Comparison of ENCODE assay signal across 9 cellular contexts in genomic region chr3:11964553-11964952, GRCh38. TPM values are rescaled to one million over a fixed set of nuclear protein-coding genes. Genes with fewer than 3 reads are reported as not detected.
"Had no signal": no experiment of that assay in that cellular context is flagged by ENCODE, and none has a peak within 500 bp of the region (broad histone marks: within the 10 kb centered on the region; RNA-seq: fewer than 3 reads in every experiment).

No MANE protein-coding gene starts in this region.

- H3K4me3 ChIP-seq: GM12878 had no signal

- FAIRE-seq: G401.6, GM12878, GM12891, GM12892, GM18507, GM19239 had no signal

- ATAC-seq: GM12878 had no signal

- DNase-seq: GDM1, GF-D8 had no signal

RNA-seq across cellular contexts. Expression of gene SYN2, which starts 39.6 kb away (rescaled TPM):
- total RNA-seq: G401, GM12878 had no signal
